In the genomic region with DNA sequence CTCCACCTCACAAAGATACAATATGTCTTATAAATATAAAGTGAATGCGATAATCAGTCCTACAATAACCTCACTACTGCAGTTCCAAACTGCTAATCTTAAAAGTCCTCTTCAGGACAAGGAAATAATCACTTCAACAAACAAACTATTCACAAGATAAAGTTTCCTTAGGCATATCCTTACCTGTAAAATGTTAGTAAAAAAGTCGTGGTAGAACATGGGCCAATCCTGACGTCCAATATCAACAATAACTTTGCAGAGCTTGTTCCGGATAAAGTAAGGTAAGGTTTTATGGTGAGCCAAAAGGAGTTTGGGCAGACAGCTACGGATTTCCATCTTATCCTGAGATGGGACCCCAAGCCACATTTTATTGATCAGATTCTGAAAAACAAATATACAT, we compare ENCODE assay signal across 1 cellular context.
TF ChIP-seq lines count a peak whose summit lies in the region.

No MANE protein-coding gene starts in this region.

TF ChIP-seq in IMR-90, 13 proteins besides CTCF, POLR2A, EP300 and RAD21:
- TF ChIP-seq MXI1 (IDR thresholded peaks at IDR 0.05; ENCODE audit: borderline replicate concordance, low read depth, low read length), result no peak
- TF ChIP-seq MAZ (IDR thresholded peaks at IDR 0.05; ENCODE audit: borderline replicate concordance, low read depth, low read length), result no peak
- TF ChIP-seq RCOR1 (IDR thresholded peaks at IDR 0.05; ENCODE audit: insufficient replicate concordance, low read length), result no peak
- TF ChIP-seq MAFK (IDR thresholded peaks at IDR 0.05; ENCODE audit: low read depth, low read length), result no peak
- no peak for TF ChIP-seq CEBPB (IDR thresholded peaks at IDR 0.05; ENCODE audit: low read depth, low read length)
- TF ChIP-seq CHD1 (IDR thresholded peaks at IDR 0.05; ENCODE audit: low read depth, low read length), result no peak
- TF ChIP-seq RFX5 (IDR thresholded peaks at IDR 0.05; ENCODE audit: low read depth, low read length), result no peak
- TF ChIP-seq BHLHE40 (IDR thresholded peaks at IDR 0.05; ENCODE audit: low read depth, low read length), result no peak
- TF ChIP-seq USF2 (IDR thresholded peaks at IDR 0.05; ENCODE audit: low read depth, low read length), result no peak
- TF ChIP-seq SMC3 (IDR thresholded peaks at IDR 0.05; ENCODE audit: low read depth, low read length), result no peak
- no peak for TF ChIP-seq NFE2L2 (IDR thresholded peaks at IDR 0.05; ENCODE audit: low read depth, low read length)
- no peak for TF ChIP-seq ELK1 (IDR thresholded peaks at IDR 0.05; ENCODE audit: borderline replicate concordance, low read depth, low read length)
- no peak for TF ChIP-seq FOS (IDR thresholded peaks at IDR 0.05; ENCODE audit: low read depth, low read length)
